27 cellular contexts compared by ENCODE assay signal in genomic region chr9:20518735-20519134, GRCh38.
"Had no signal": no experiment of that assay in that cellular context is flagged by ENCODE, and none has a peak within 500 bp of the region (broad histone marks: within the 10 kb centered on the region; RNA-seq: fewer than 3 reads in every experiment).

No MANE protein-coding gene starts in this region.

- ATAC-seq: left colon; left lung; lower lobe of right lung; naive thymus-derived CD8-positive, alpha-beta T cell; pancreas; right cardiac atrium; stimulated activated effector memory CD8-positive, alpha-beta T cell treated with anti-CD3 and anti-CD28 coated beads, Interleukin-12 subunit alpha, Interleukin-12 subunit beta, amount 100 ng/mL, for 72 hours; upper lobe of right lung had no signal

- FAIRE-seq: keratinocyte, urothelium cell line had no signal

- H3K36me3 ChIP-seq: left lung, lower lobe of right lung, pancreas, prostate gland, sigmoid colon, spleen, suprapubic skin, thoracic aorta, tibial artery, upper lobe of right lung had no signal

- H3K27me3 ChIP-seq: hepatocyte, left lung, pancreas, sigmoid colon, spleen, suprapubic skin, tibial artery, upper lobe of right lung had no signal

- H3K9me3 ChIP-seq: left lung, lower lobe of right lung, pancreas, prostate gland, sigmoid colon, spleen, suprapubic skin, thoracic aorta, tibial artery, upper lobe of right lung had no signal

- H3K4me2 ChIP-seq: hepatocyte had no signal

- H3K4me3 ChIP-seq: hepatocyte, left lung, lower lobe of right lung, pancreas, prostate gland, sigmoid colon, spleen, suprapubic skin, thoracic aorta, tibial artery, upper lobe of right lung had no signal

- H3K4me1 ChIP-seq: left lung, lower lobe of right lung, pancreas, prostate gland, spleen, suprapubic skin, upper lobe of right lung had no signal

- H3K27ac ChIP-seq: hepatocyte, left lung, lower lobe of right lung, pancreas, prostate gland, sigmoid colon, spleen, suprapubic skin, thoracic aorta, tibial artery, upper lobe of right lung had no signal

- H2AFZ ChIP-seq: hepatocyte had no signal

- DNase-seq: kidney glomerular epithelial cell; left colon; left lung; lower lobe of right lung; mammary epithelial cell; mesenchymal stem cell; naive thymus-derived CD8-positive, alpha-beta T cell; nucleus accumbens; pancreas; posterior cingulate gyrus; retina; right cardiac atrium; sigmoid colon; small intestine; spleen; stimulated activated CD4-positive, alpha-beta T cell treated with anti-CD3 and anti-CD28 coated beads, Interleukin-4, amount 100 ng/mL, for 24 hours; stimulated activated naive CD4-positive, alpha-beta T cell; tibial artery; trophoblast cell; upper lobe of right lung had no signal
